In genomic region chr2:181999255-181999654, GRCh38 we compare ENCODE assay signal across 1 cellular context.
TF ChIP-seq lines count a peak whose summit lies in the region.

No MANE protein-coding gene starts in this region.

TF ChIP-seq in HepG2, 621 proteins besides CTCF, POLR2A, EP300 and RAD21 (continued from another document):
- no peak for TF ChIP-seq PLSCR1 (CRISPR knock-in tag; IDR thresholded peaks at IDR 0.05; ENCODE audit: borderline replicate concordance)
- 0 out of 2 replicates have a peak, but pooled peaks have one; percentile 26 for TF ChIP-seq THAP11 (CRISPR knock-in tag; IDR thresholded peaks at IDR 0.05)
- TF ChIP-seq RARA (CRISPR knock-in tag; IDR thresholded peaks at IDR 0.05): peak; percentile 69
TF ChIP-seq in HepG2: peak in this region for 30.
